ENCODE assay signal across 21 cellular contexts in the genomic region with DNA sequence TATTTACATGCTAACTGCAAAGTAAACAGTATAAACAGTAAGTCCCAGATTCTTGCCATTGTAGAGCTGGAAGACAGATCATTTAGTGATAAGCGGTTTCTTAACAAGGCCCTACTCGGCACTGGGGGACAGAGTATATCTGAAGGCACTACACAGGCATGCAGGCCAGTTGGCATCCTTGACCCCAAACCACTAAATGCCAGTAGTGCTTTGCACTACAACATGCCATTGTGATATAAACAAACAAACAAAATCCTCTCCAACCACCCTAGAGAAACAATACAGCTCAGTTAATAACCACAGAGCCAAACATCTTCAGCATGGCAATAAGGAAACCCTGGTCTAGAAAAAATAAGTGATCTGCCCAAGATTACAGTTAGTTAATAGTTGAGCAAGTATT.
"Had no signal": no experiment of that assay in that cellular context is flagged by ENCODE, and none has a peak within 500 bp of the region (broad histone marks: within the 10 kb centered on the region; RNA-seq: fewer than 3 reads in every experiment).

No MANE protein-coding gene starts in this region.

- H3K27ac Mint-ChIP-seq: dendritic cell treated with granulocyte-macrophage colony-stimulating factor and Interleukin-4, amounts not matched to agents 40 ng/mL and 50 ng/mL, for 4 days; nephron progenitor cell had no signal

- H3K27me3 ChIP-seq: esophagus squamous epithelium, heart left ventricle, stomach, transverse colon had no signal

- ATAC-seq: heart left ventricle; left colon; left ventricle myocardium superior; naive thymus-derived CD4-positive, alpha-beta T cell; sciatic nerve had no signal

- H3K9me3 Mint-ChIP-seq: dendritic cell treated with granulocyte-macrophage colony-stimulating factor and Interleukin-4, amounts not matched to agents 40 ng/mL and 50 ng/mL, for 4 days; naive thymus-derived CD4-positive, alpha-beta T cell; nephron progenitor cell had no signal

- H3K4me3 Mint-ChIP-seq: dendritic cell treated with granulocyte-macrophage colony-stimulating factor and Interleukin-4, amounts not matched to agents 40 ng/mL and 50 ng/mL, for 4 days; naive thymus-derived CD4-positive, alpha-beta T cell; nephron progenitor cell had no signal

- H3K9me3 ChIP-seq: esophagus squamous epithelium, heart left ventricle, stomach, thoracic aorta, transverse colon had no signal

- H3K27me3 Mint-ChIP-seq: dendritic cell treated with granulocyte-macrophage colony-stimulating factor and Interleukin-4, amounts not matched to agents 40 ng/mL and 50 ng/mL, for 4 days; naive thymus-derived CD4-positive, alpha-beta T cell had no signal

- DNase-seq: esophagus squamous epithelium; foreskin fibroblast; heart left ventricle; hippocampal formation; left colon; left ventricle myocardium superior; mesenchymal stem cell; midbrain; naive thymus-derived CD4-positive, alpha-beta T cell; nephron progenitor cell; stimulated activated CD4-positive, alpha-beta T cell treated with anti-CD3 and anti-CD28 coated beads, Interleukin-2, amount 100 ng/mL, for 24 hours; stimulated activated CD4-positive, alpha-beta T cell treated with anti-CD3 and anti-CD28 coated beads, Interleukin-4, amount 100 ng/mL, for 4 hours; stimulated activated naive CD4-positive, alpha-beta T cell; stomach; substantia nigra; transverse colon had no signal

- H3K27ac ChIP-seq: esophagus squamous epithelium, heart left ventricle, skin epidermis, stomach, thoracic aorta, transverse colon had no signal

- H3K4me3 ChIP-seq: esophagus squamous epithelium, heart left ventricle, lung, skin epidermis, stomach, thoracic aorta, transverse colon had no signal
